ENCODE assay signal across 21 cellular contexts in genomic region chr5:36936309-36936708, GRCh38.
"Had no signal": no experiment of that assay in that cellular context is flagged by ENCODE, and none has a peak within 500 bp of the region (broad histone marks: within the 10 kb centered on the region; RNA-seq: fewer than 3 reads in every experiment).

No MANE protein-coding gene starts in this region.

- H3K27ac ChIP-seq: dorsolateral prefrontal cortex, left lung, neural progenitor cell, parathyroid adenoma, prostate gland, right atrium auricular region, stomach, thyroid gland had no signal

- H3K4me3 ChIP-seq: dorsolateral prefrontal cortex, left lung, neural progenitor cell, prostate gland, right atrium auricular region, stomach, thyroid gland had no signal

- H3K4me1 ChIP-seq: parathyroid adenoma, prostate gland had no signal

- ATAC-seq: left lung; naive thymus-derived CD4-positive, alpha-beta T cell; sciatic nerve; stimulated activated effector memory CD8-positive, alpha-beta T cell treated with anti-CD3 and anti-CD28 coated beads, Interleukin-12 subunit alpha, Interleukin-12 subunit beta, amount 100 ng/mL, for 72 hours had no signal

- H3K27me3 ChIP-seq: dorsolateral prefrontal cortex, left lung, neural progenitor cell, right atrium auricular region, stomach, thyroid gland had no signal

- H3K9ac ChIP-seq: neural progenitor cell, parathyroid adenoma had no signal

- DNase-seq: dorsolateral prefrontal cortex; effector CD4-positive, alpha-beta T cell; hypothalamus; immature natural killer cell; left lung; mesenchymal stem cell; naive thymus-derived CD4-positive, alpha-beta T cell; stimulated activated CD4-positive, alpha-beta T cell treated with anti-CD3 and anti-CD28 coated beads, Interleukin-2, amount 100 ng/mL, for 24 hours; stimulated activated CD4-positive, alpha-beta T cell treated with anti-CD3 and anti-CD28 coated beads, Interleukin-4, amount 100 ng/mL, for 24 hours; stimulated activated naive CD4-positive, alpha-beta T cell treated with Interleukin-2 at 50 U/mL for 16 hours; stomach; thyroid gland; trophoblast cell had no signal

- H2AFZ ChIP-seq: neural progenitor cell, parathyroid adenoma had no signal

- H3K36me3 ChIP-seq: left lung, neural progenitor cell, prostate gland, right atrium auricular region, stomach, thyroid gland had no signal

- H3K9me3 ChIP-seq: left lung, prostate gland, right atrium auricular region, stomach, thyroid gland had no signal

- FAIRE-seq: frontal cortex, keratinocyte had no signal

- H3K4me2 ChIP-seq: neural progenitor cell had no signal
